Comparison of ENCODE assay signal across 24 cellular contexts in the genomic region with DNA sequence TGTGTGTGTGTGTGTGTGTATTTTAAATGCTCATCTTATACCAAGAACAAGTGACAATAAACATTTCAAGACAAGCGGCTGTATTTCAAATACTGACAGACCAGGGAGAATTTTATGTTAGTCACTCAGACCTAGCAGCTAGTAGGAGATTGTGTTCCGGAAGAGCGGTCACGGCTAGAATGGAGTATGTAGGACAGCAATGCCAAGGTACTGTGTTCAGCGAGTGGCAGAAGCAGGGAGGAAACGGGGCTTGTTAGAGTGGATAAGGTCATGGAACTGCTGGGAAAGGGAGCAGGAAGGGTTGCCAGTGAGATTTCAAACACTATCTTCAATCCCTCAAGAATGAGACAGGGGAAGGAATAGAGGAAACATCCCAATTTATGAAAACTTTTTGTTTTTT.
DNase-seq lines count a peak whose midpoint lies in the region; ATAC-seq, FAIRE-seq and TF ChIP-seq lines count a peak whose summit lies in the region.
"Had no signal": no experiment of that assay in that cellular context is flagged by ENCODE, and none has a peak within 500 bp of the region (broad histone marks: within the 10 kb centered on the region; RNA-seq: fewer than 3 reads in every experiment).

No MANE protein-coding gene starts in this region.

- H3K27ac ChIP-seq in liver (ENCODE audit: low read depth in 1 of 2, low read length in 2 of 2) (peak overlapping the region in 1 of 2 donors; percentile 23), HepG2 (ENCODE audit: extremely low read length, insufficient read depth, low read length) (no peak overlapping the region)
- H3K27ac ChIP-seq: 22Rv1, RWPE1 had no signal

- no peak for FAIRE-seq in HepG2 (lab: Jason Lieb, UNC)
- FAIRE-seq: GM12891 had no signal

- WGBS in liver, result 84% methylated on average over 6 of the region's 6 CpGs
- WGBS in HepG2 (ENCODE audit: low lambda C conversion rate), result 55% methylated on average over 6 of the region's 6 CpGs

- H3K36me3 ChIP-seq in liver (ENCODE audit: control insufficient read depth in 4 of 4, insufficient read depth in 3 of 4, low read depth in 1 of 4, low read length in 3 of 4) (no peaks in the 10 kb centered on the region), HepG2 (replicated peaks in 1 of 2; ENCODE audit: control insufficient read depth in 1 of 2, insufficient read depth in 2 of 2, low read length in 2 of 2) (no peaks in the 10 kb centered on the region)
- H3K36me3 ChIP-seq: BE2C, MG63 had no signal

- POLR2A ChIA-PET in HepG2 (lab: Yijun Ruan, JAX), result no interaction called here

- no peak overlapping the region for H3K4me2 ChIP-seq in HepG2 (ENCODE audit: low read depth, low read length)

- H3K79me2 ChIP-seq in HepG2 (ENCODE audit: insufficient read depth, low read length), result no peaks in the 10 kb centered on the region

- H3K27me3 ChIP-seq in liver (ENCODE audit: control insufficient read depth in 4 of 4, insufficient read depth in 4 of 4, low read length in 3 of 4) (no peaks in the 10 kb centered on the region), HepG2 (ENCODE audit: control insufficient read depth in 1 of 2, insufficient read depth in 2 of 2, low read length in 2 of 2) (no peaks in the 10 kb centered on the region; a peak in 1 of 5 replicates)
- H3K27me3 ChIP-seq: BE2C, MG63 had no signal

- intact Hi-C loops in HepG2 (cut with micrococcal nuclease; ENCODE audit: unreplicated experiment), result no loop called here

- no peak for TF ChIP-seq POLR2A in HepG2 (IDR thresholded peaks at IDR 0.05; ENCODE audit: insufficient read depth in 1 of 2, low read depth in 2 of 2, low read length in 2 of 2)

- no peaks in the 10 kb centered on the region for H4K20me1 ChIP-seq in HepG2 (ENCODE audit: insufficient read depth, low read length)

- no TSS peak for BruUV-seq in HepG2 (replicated peaks; lab: Mats Ljungman, UMichigan)

- CTCF ChIA-PET in HepG2 (lab: Yijun Ruan, JAX; ENCODE audit: low intra/inter-chr PET ratio, low total read pairs), result no interaction called here

- peaks cover 0 to 3% (median 0%) of the 10 kb centered on the region in 4 donors for H3K9me3 ChIP-seq in liver (ENCODE audit: control insufficient read depth in 4 of 4, low read length in 3 of 4)
- H3K9me3 ChIP-seq in HepG2 (ENCODE audit: low read length), result no peaks in the 10 kb centered on the region; the same call in 1 of the 2 replicates
- H3K9me3 ChIP-seq: BE2C, MG63 had no signal

- no peak for TF ChIP-seq EP300 in HepG2 (IDR thresholded peaks at IDR 0.05; ENCODE audit: low read depth in 2 of 2, low read length in 2 of 2)
- no peak for TF ChIP-seq EP300 in HepG2 (CRISPR knock-in tag; IDR thresholded peaks at IDR 0.05; ENCODE audit: borderline replicate concordance)

- H3K9ac ChIP-seq in liver (ENCODE audit: low read depth in 1 of 2, low read length in 2 of 2) (no peak overlapping the region), HepG2 (ENCODE audit: insufficient read depth, low read depth, low read length) (no peak overlapping the region)

- TF ChIP-seq CTCF in liver (IDR thresholded peaks at IDR 0.05; ENCODE audit: low read depth, low read length, missing input control) (no peak), HepG2 (CRISPR knock-in tag; IDR thresholded peaks at IDR 0.05) (no peak)

- in situ Hi-C loops in HepG2 (cut with HindIII; ENCODE audit: extremely low pct_ligation_motif_present, low pct_unique_long_range_greater_than_20kb), result no loop called here

- TF ChIP-seq RAD21 in liver (IDR thresholded peaks at IDR 0.05) (no peak), HepG2 (CRISPR knock-in tag; IDR thresholded peaks at IDR 0.05) (no peak)

- ATAC-seq in HepG2 (no peak), GM21825 (IDR thresholded peaks at IDR 0.05; ENCODE audit: unreplicated experiment) (no peak), GM19397 (IDR thresholded peaks at IDR 0.05; ENCODE audit: unreplicated experiment) (no peak)
- ATAC-seq: HCT116 had no signal

- H3K4me3 ChIP-seq in liver (ENCODE audit: low read depth in 1 of 3, low read length in 3 of 3), result no peak overlapping the region
- H3K4me3 ChIP-seq in HepG2 (replicated peaks in 1 of 3; ENCODE audit: insufficient read depth in 1 of 3, low read depth in 2 of 3, low read length in 3 of 3), result no peak overlapping the region
- H3K4me3 ChIP-seq: MG63 had no signal

- DNase-seq in HepG2 (ENCODE audit: low spot score) (no peak), kidney glomerular epithelial cell (lab: John Stamatoyannopoulos, UW) (peak; percentile 85), renal cortical epithelial cell (ENCODE audit: low read depth) (peak; percentile 88), LoVo (ENCODE audit: low spot score) (no peak)
- DNase-seq: BE2C; Calu3; CD8-positive, alpha-beta memory T cell; DMS79 treated with DMSO at 0.1 percent for 48 hours; GF-D8; KBM-7; MG63; NCI-H1694; NCI-H2029 treated with DMSO at 0.1 percent for 48 hours; NCI-H226; NCI-H510A; NCI-H69; SHP77 had no signal

- H2AFZ ChIP-seq in HepG2 (ENCODE audit: low read length), result no peak overlapping the region

- H3K4me1 ChIP-seq in liver (ENCODE audit: control insufficient read depth in 4 of 4, insufficient read depth in 4 of 4, low read length in 3 of 4) (no peaks in the 10 kb centered on the region), HepG2 (ENCODE audit: insufficient read depth, low read length) (no peaks in the 10 kb centered on the region)
- H3K4me1 ChIP-seq: BE2C had no signal

TF ChIP-seq in liver, 16 proteins besides CTCF, POLR2A, EP300 and RAD21:
- TF ChIP-seq YY1 (IDR thresholded peaks at IDR 0.05), result no peak
- peak; percentile 75 for TF ChIP-seq NR2F2 (IDR thresholded peaks at IDR 0.05)

TF ChIP-seq in HepG2, 621 proteins besides CTCF, POLR2A, EP300 and RAD21 (continues in another document):
- TF ChIP-seq, protein P1, sequence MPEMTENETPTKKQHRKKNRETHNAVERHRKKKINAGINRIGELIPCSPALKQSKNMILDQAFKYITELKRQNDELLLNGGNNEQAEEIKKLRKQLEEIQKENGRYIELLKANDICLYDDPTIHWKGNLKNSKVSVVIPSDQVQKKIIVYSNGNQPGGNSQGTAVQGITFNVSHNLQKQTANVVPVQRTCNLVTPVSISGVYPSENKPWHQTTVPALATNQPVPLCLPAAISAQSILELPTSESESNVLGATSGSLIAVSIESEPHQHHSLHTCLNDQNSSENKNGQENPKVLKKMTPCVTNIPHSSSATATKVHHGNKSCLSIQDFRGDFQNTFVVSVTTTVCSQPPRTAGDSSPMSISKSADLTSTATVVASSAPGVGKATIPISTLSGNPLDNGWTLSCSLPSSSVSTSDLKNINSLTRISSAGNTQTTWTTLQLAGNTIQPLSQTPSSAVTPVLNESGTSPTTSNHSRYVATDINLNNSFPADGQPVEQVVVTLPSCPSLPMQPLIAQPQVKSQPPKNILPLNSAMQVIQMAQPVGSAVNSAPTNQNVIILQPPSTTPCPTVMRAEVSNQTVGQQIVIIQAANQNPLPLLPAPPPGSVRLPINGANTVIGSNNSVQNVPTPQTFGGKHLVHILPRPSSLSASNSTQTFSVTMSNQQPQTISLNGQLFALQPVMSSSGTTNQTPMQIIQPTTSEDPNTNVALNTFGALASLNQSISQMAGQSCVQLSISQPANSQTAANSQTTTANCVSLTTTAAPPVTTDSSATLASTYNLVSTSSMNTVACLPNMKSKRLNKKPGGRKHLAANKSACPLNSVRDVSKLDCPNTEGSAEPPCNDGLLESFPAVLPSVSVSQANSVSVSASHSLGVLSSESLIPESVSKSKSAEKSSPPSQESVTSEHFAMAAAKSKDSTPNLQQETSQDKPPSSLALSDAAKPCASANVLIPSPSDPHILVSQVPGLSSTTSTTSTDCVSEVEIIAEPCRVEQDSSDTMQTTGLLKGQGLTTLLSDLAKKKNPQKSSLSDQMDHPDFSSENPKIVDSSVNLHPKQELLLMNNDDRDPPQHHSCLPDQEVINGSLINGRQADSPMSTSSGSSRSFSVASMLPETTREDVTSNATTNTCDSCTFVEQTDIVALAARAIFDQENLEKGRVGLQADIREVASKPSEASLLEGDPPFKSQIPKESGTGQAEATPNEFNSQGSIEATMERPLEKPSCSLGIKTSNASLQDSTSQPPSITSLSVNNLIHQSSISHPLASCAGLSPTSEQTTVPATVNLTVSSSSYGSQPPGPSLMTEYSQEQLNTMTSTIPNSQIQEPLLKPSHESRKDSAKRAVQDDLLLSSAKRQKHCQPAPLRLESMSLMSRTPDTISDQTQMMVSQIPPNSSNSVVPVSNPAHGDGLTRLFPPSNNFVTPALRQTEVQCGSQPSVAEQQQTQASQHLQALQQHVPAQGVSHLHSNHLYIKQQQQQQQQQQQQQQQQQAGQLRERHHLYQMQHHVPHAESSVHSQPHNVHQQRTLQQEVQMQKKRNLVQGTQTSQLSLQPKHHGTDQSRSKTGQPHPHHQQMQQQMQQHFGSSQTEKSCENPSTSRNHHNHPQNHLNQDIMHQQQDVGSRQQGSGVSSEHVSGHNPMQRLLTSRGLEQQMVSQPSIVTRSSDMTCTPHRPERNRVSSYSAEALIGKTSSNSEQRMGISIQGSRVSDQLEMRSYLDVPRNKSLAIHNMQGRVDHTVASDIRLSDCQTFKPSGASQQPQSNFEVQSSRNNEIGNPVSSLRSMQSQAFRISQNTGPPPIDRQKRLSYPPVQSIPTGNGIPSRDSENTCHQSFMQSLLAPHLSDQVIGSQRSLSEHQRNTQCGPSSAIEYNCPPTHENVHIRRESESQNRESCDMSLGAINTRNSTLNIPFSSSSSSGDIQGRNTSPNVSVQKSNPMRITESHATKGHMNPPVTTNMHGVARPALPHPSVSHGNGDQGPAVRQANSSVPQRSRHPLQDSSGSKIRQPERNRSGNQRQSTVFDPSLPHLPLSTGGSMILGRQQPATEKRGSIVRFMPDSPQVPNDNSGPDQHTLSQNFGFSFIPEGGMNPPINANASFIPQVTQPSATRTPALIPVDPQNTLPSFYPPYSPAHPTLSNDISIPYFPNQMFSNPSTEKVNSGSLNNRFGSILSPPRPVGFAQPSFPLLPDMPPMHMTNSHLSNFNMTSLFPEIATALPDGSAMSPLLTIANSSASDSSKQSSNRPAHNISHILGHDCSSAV (CRISPR knock-in tag; IDR thresholded peaks at IDR 0.05; ENCODE audit: borderline replicate concordance), result no peak
- TF ChIP-seq, protein P2, sequence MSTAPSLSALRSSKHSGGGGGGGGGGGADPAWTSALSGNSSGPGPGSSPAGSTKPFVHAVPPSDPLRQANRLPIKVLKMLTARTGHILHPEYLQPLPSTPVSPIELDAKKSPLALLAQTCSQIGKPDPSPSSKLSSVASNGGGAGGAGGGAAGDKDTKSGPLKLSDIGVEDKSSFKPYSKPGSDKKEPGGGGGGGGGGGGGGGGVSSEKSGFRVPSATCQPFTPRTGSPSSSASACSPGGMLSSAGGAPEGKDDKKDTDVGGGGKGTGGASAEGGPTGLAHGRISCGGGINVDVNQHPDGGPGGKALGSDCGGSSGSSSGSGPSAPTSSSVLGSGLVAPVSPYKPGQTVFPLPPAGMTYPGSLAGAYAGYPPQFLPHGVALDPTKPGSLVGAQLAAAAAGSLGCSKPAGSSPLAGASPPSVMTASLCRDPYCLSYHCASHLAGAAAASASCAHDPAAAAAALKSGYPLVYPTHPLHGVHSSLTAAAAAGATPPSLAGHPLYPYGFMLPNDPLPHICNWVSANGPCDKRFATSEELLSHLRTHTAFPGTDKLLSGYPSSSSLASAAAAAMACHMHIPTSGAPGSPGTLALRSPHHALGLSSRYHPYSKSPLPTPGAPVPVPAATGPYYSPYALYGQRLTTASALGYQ (CRISPR knock-in tag; IDR thresholded peaks at IDR 0.05), result no peak
- no peak for TF ChIP-seq ZNF317 (CRISPR knock-in tag; IDR thresholded peaks at IDR 0.05)
- no peak for TF ChIP-seq WIZ (CRISPR knock-in tag; IDR thresholded peaks at IDR 0.05)
- TF ChIP-seq KLF11 (CRISPR knock-in tag; IDR thresholded peaks at IDR 0.05), result no peak

Comparison
In these comparisons a context has a peak if more than half of its experiments do, and no peak if none do; other contexts are left out.
1. DNase-seq: peak in kidney glomerular epithelial cell (single experiment) and renal cortical epithelial cell (single experiment); none in HepG2 (single experiment) and LoVo (single experiment).